ENCODE assay signal across 8 cellular contexts in the genomic region with DNA sequence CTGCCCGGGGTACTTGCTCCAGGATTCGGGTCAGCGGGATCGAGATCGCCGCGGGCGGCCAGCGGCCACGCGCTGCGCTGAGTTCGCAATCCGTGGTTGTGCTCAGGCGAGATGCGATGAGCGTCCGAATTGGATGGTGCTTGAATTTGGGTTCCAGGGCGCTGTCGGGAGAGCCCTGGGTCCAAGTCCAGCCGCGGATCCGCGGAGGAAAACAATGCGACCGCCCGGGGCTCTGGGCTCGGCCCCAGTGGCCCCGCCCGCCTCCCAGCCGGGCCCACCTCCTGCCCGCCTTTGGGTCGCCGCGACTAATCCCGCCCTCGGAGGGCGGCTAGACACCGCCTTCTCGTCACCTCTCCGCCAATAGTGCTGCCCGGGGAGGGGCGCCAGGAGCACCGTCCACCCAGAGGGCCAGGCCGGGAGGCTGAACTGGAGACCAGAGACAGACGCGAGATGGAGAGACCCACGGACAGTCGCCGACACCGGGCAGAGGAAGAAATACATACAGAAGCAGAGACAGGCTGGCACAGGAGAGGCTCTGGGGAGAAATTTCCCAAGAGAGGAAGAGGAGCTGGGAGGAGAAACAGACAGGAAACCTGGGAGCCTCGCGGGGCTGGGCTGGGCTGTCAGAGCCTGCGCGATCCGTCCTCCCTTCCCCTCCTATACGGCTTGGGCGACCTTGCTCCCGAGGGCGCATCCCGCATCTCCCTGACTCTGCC. TPM values are rescaled to one million over a fixed set of nuclear protein-coding genes. Genes with fewer than 3 reads are reported as not detected.
A peak's percentile ranks its signal among the peaks of the same experiment; 100 is the strongest.
DNase-seq lines count a peak whose midpoint lies in the region; ATAC-seq, FAIRE-seq and TF ChIP-seq lines count a peak whose summit lies in the region.

A gene with protein sequence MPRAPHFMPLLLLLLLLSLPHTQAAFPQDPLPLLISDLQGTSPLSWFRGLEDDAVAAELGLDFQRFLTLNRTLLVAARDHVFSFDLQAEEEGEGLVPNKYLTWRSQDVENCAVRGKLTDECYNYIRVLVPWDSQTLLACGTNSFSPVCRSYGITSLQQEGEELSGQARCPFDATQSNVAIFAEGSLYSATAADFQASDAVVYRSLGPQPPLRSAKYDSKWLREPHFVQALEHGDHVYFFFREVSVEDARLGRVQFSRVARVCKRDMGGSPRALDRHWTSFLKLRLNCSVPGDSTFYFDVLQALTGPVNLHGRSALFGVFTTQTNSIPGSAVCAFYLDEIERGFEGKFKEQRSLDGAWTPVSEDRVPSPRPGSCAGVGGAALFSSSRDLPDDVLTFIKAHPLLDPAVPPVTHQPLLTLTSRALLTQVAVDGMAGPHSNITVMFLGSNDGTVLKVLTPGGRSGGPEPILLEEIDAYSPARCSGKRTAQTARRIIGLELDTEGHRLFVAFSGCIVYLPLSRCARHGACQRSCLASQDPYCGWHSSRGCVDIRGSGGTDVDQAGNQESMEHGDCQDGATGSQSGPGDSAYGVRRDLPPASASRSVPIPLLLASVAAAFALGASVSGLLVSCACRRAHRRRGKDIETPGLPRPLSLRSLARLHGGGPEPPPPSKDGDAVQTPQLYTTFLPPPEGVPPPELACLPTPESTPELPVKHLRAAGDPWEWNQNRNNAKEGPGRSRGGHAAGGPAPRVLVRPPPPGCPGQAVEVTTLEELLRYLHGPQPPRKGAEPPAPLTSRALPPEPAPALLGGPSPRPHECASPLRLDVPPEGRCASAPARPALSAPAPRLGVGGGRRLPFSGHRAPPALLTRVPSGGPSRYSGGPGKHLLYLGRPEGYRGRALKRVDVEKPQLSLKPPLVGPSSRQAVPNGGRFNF (minus strand): TSS at position 216 of the 716 bp plus-strand sequence. CDS start 4,010 bp downstream, outside the sequence.

- peak; percentile 60 for FAIRE-seq in endometrium (lab: Jason Lieb, UNC)

- H3K9me3 ChIP-seq in HUES6 (ENCODE audit: control insufficient read depth, insufficient read depth, low read depth, low read length): no peaks in the 10 kb centered on the region
- no peaks in the 10 kb centered on the region for H3K9me3 ChIP-seq in NT2/D1 (ENCODE audit: insufficient read depth, low read length)

- peaks cover 38% of the 10 kb centered on the region for H3K4me1 ChIP-seq in HUES6 (ENCODE audit: control insufficient read depth, insufficient read depth, low read length)
- H3K4me1 ChIP-seq in NT2/D1 (ENCODE audit: insufficient read depth, insufficient read length): peaks cover 30% of the 10 kb centered on the region

- H3K4me3 Mint-ChIP-seq in Calu3 (ENCODE audit: low read depth, unreplicated experiment) (peak within 1 kb of the TSS; percentile 77), mesothelial cell of epicardium (peak within 1 kb of the TSS; percentile 79)

- H3K4me3 ChIP-seq in HUES6 (ENCODE audit: low read depth, low read length) (peak within 1 kb of the TSS; percentile 73), NT2/D1 (ENCODE audit: insufficient read length, low read depth) (peak within 1 kb of the TSS; percentile 82)

- H3K4me1 Mint-ChIP-seq in Calu3 (ENCODE audit: low read depth, unreplicated experiment) (no peaks in the 10 kb centered on the region), mesothelial cell of epicardium (peaks cover 12% of the 10 kb centered on the region)

- CTCF ChIA-PET in Calu3 (lab: Charles Lee): interaction anchor here (1.0 to 1.6 kb wide), 2 partner anchors 11 to 47 kb away, joined by 3 to 8 read pairs; no protein-coding TSS in a partner anchor

- TF ChIP-seq CTCF in Calu3 (IDR thresholded peaks at IDR 0.05; ENCODE audit: unreplicated experiment): no peak
- TF ChIP-seq CTCF in mesothelial cell of epicardium (IDR thresholded peaks at IDR 0.05; ENCODE audit: unreplicated experiment): no peak

- no peak within 1 kb of the TSS for H3K27ac ChIP-seq in HUES6 (ENCODE audit: low read depth, low read length)

- H3K27me3 Mint-ChIP-seq in Calu3 (ENCODE audit: unreplicated experiment) (peaks cover 25% of the 10 kb centered on the region), mesothelial cell of epicardium (ENCODE audit: low read depth) (peaks cover 27% of the 10 kb centered on the region)

- H3K9ac ChIP-seq in HUES6 (ENCODE audit: low read length): peak within 1 kb of the TSS; percentile 73
- peak within 1 kb of the TSS; percentile 89 for H3K9ac ChIP-seq in NT2/D1 (ENCODE audit: insufficient read length, low read depth)

- no TSS peak for BruUV-seq in Calu3 (replicated peaks; lab: Mats Ljungman, UMichigan)

- peak; percentile 96 for ATAC-seq in GM21515 (IDR thresholded peaks at IDR 0.05; ENCODE audit: unreplicated experiment)

- H3K36me3 Mint-ChIP-seq in Calu3 (ENCODE audit: insufficient read depth, unreplicated experiment): peaks cover 10% of the 10 kb centered on the region
- no peaks in the 10 kb centered on the region for H3K36me3 Mint-ChIP-seq in mesothelial cell of epicardium

- H3K36me3 ChIP-seq in HUES6 (ENCODE audit: control insufficient read depth, insufficient read depth, low read length) (no peaks in the 10 kb centered on the region), NT2/D1 (ENCODE audit: insufficient read depth, insufficient read length, low read length) (peaks cover 8% of the 10 kb centered on the region)

- H3K27me3 ChIP-seq in HUES6 (ENCODE audit: control insufficient read depth, insufficient read depth, low read length) (peaks cover 25% of the 10 kb centered on the region), NT2/D1 (ENCODE audit: insufficient read depth, insufficient read length) (peaks cover 10% of the 10 kb centered on the region)

- intact Hi-C loops in Calu3 (cut with micrococcal nuclease; ENCODE audit: unreplicated experiment): no loop called here

- H3K27ac Mint-ChIP-seq in Calu3 (ENCODE audit: unreplicated experiment) (no peak within 1 kb of the TSS), mesothelial cell of epicardium (peak within 1 kb of the TSS; percentile 63)

- DNase-seq in Calu3 (peak; percentile 97), NT2/D1 (ENCODE audit: low read depth, low spot score) (peak; percentile 91), mesothelial cell of epicardium (ENCODE audit: low spot score in 2 of 2, unreplicated experiment in 2 of 2) (peak; percentile 76 to 82)
- DNase-seq in activated CD8-positive, alpha-beta memory T cell treated with anti-CD3 and anti-CD28 coated beads, Interleukin-2, amount 50 U/mL, for 48 hours: peak; percentile 91
- DNase-seq in stimulated activated CD8-positive, alpha-beta memory T cell treated with anti-CD3 and anti-CD28 coated beads, Interleukin-15, amount 100 ng/mL, for 24 hours (ENCODE audit: low read depth): peak; percentile 68

- H3K9me3 Mint-ChIP-seq in Calu3 (ENCODE audit: low read depth, unreplicated experiment) (no peaks in the 10 kb centered on the region), mesothelial cell of epicardium (no peaks in the 10 kb centered on the region)

RNA-seq across cellular contexts. Expression of the gene that starts here (rescaled TPM):
- 2.2 and 2.5 TPM in 2 replicates for total RNA-seq in Calu3 (2022)
- total RNA-seq in mesothelial cell of epicardium: 14.9 to 15.0 TPM (median 14.9 TPM) in 3 replicates
